Comparison of ENCODE assay signal across 10 cellular contexts in genomic region chr1:38138498-38139233, GRCh38.
A peak's percentile ranks its signal among the peaks of the same experiment; 100 is the strongest.
DNase-seq lines count a peak whose midpoint lies in the region; ATAC-seq and TF ChIP-seq lines count a peak whose summit lies in the region.
"Had no signal": no experiment of that assay in that cellular context is flagged by ENCODE, and none has a peak within 500 bp of the region (broad histone marks: within the 10 kb centered on the region; RNA-seq: fewer than 3 reads in every experiment).

No MANE protein-coding gene starts in this region.

- POLR2A ChIA-PET in Panc1 (lab: Charles Lee): no interaction called here
- POLR2A ChIA-PET in WTC11 (lab: Charles Lee): no interaction called here

- no peak overlapping the region for H3K27ac Mint-ChIP-seq in WTC11
- H3K27ac Mint-ChIP-seq: activated B cell treated with CpG ODN at 0.5 μM for 24 hours had no signal

- ATAC-seq in Panc1: peak; percentile 92
- ATAC-seq in WTC11: no peak
- no peak for ATAC-seq in HG02970 (IDR thresholded peaks at IDR 0.05; ENCODE audit: low FRiP score, unreplicated experiment)

- peaks cover 37% of the 10 kb centered on the region for H3K27me3 Mint-ChIP-seq in WTC11 (ENCODE audit: low read depth)

- intact Hi-C loops in Panc1 (cut with micrococcal nuclease; ENCODE audit: unreplicated experiment): no loop called here
- intact Hi-C loops in spleen (cut with DNase I; ENCODE audit: low total_unique reads): no loop called here

- H3K36me3 Mint-ChIP-seq in WTC11: peaks cover 1% of the 10 kb centered on the region; the same call in 1 of the 2 replicates

- H3K4me3 ChIP-seq in Panc1 (ENCODE audit: low read depth in 2 of 2, low read length in 2 of 2) (no peak overlapping the region), fibroblast of mammary gland (ENCODE audit: control insufficient read depth, low read depth, low read length) (no peak overlapping the region), spleen (no peak overlapping the region)

- H3K27me3 ChIP-seq in Panc1 (ENCODE audit: control insufficient read depth, insufficient read depth, low read length): peaks cover 2% of the 10 kb centered on the region; the same call in 1 of the 2 replicates
- peaks cover 0 to 96% (median 30%) of the 10 kb centered on the region in 7 donors for H3K27me3 ChIP-seq in spleen (replicated peaks in 1 of 7)

- TF ChIP-seq CTCF in C4-2B (conservative IDR thresholded peaks at IDR 0.05) (no peak), Panc1 (IDR thresholded peaks at IDR 0.05) (no peak), fibroblast of mammary gland (conservative IDR thresholded peaks at IDR 0.05; ENCODE audit: control insufficient read depth, insufficient read depth, low read depth, low read length) (peak; percentile 32), WTC11 (IDR thresholded peaks at IDR 0.05) (no peak), spleen (IDR thresholded peaks at IDR 0.05 in 8 of 11, conservative IDR thresholded peaks at IDR 0.05 in 3 of 11) (no peak)

- peak overlapping the region; percentile 35 for H3K27ac ChIP-seq in C4-2B
- peak overlapping the region; percentile 65; the same call in 1 of the 2 replicates for H3K27ac ChIP-seq in Panc1 (ENCODE audit: low read length)
- H3K27ac ChIP-seq in spleen: no peak overlapping the region
- H3K27ac ChIP-seq: neutrophil had no signal

- TF ChIP-seq POLR2A in spleen (IDR thresholded peaks at IDR 0.05): no peak

- H3K9me3 ChIP-seq in Panc1 (ENCODE audit: control insufficient read depth, insufficient read depth, low read depth, low read length) (no peaks in the 10 kb centered on the region), spleen (no peaks in the 10 kb centered on the region)
- H3K9me3 ChIP-seq: neutrophil had no signal

- WGBS in spleen, 5 donors: 55 to 59% (median 57%) methylated on average over 3 to 6 of the region's 6 CpGs

- H3K36me3 ChIP-seq in Panc1 (ENCODE audit: control insufficient read depth, insufficient read depth, low read length): no peaks in the 10 kb centered on the region
- H3K36me3 ChIP-seq in spleen: no peaks in the 10 kb centered on the region
- H3K36me3 ChIP-seq: neutrophil had no signal

- H3K4me1 ChIP-seq in Panc1 (ENCODE audit: control insufficient read depth, insufficient read depth, low read length): peaks cover 27% of the 10 kb centered on the region
- peaks cover 0 to 7% (median 0%) of the 10 kb centered on the region in 6 donors for H3K4me1 ChIP-seq in spleen

- in situ Hi-C loops in Panc1 (cut with HindIII; ENCODE audit: low pct_unique_long_range_greater_than_20kb, low sequenced_read_pairs): no loop called here

- no peak overlapping the region for H3K4me3 Mint-ChIP-seq in WTC11
- H3K4me3 Mint-ChIP-seq: activated B cell treated with CpG ODN at 0.5 μM for 24 hours had no signal

- DNase-seq in Panc1 (ENCODE audit: low read depth, low spot score): peak; percentile 77
- DNase-seq in fibroblast of mammary gland (ENCODE audit: low read depth): peak; percentile 95
- peak; percentile 61 for DNase-seq in occipital lobe (lab: John Stamatoyannopoulos, UW)
- DNase-seq in WTC11 (ENCODE audit: low spot score): no peak
- DNase-seq in NOMO-1 treated with DMSO at 0.1 percent for 48 hours (lab: John Stamatoyannopoulos, UW; ENCODE audit: unreplicated experiment): no peak
- DNase-seq in spleen: no peak
- DNase-seq: activated B cell treated with CpG ODN at 0.5 μM for 24 hours had no signal

- H3K9me3 Mint-ChIP-seq in WTC11: peaks cover 6% of the 10 kb centered on the region
- H3K9me3 Mint-ChIP-seq: activated B cell treated with CpG ODN at 0.5 μM for 24 hours had no signal

- BruUV-seq in Panc1 (replicated peaks; lab: Mats Ljungman, UMichigan): no TSS peak

- CTCF ChIA-PET in Panc1 (lab: Charles Lee) (interaction anchor here (1.2 kb wide), 1 partner anchor 9 kb away, joined by 7 read pairs; no protein-coding TSS in a partner anchor), WTC11 (lab: Charles Lee) (interaction anchor here (0.7 to 2.9 kb wide), 11 partner anchors 9 to 364 kb away, joined by 3 to 21 read pairs (median 3); no protein-coding TSS in a partner anchor)

- peaks cover 71% of the 10 kb centered on the region for H3K4me1 Mint-ChIP-seq in WTC11
- H3K4me1 Mint-ChIP-seq: activated B cell treated with CpG ODN at 0.5 μM for 24 hours had no signal

TF ChIP-seq in WTC11, 78 proteins besides CTCF, POLR2A, EP300 and RAD21:
- TF ChIP-seq ATF6 (CRISPR knock-in tag; IDR thresholded peaks at IDR 0.05) (no peak), TP53 (CRISPR knock-in tag; IDR thresholded peaks at IDR 0.05) (no peak), ESRRA (CRISPR knock-in tag; IDR thresholded peaks at IDR 0.05; ENCODE audit: borderline replicate concordance) (no peak), TEAD4 (CRISPR knock-in tag; IDR thresholded peaks at IDR 0.05) (no peak), E2F1 (CRISPR knock-in tag; IDR thresholded peaks at IDR 0.05) (no peak)

Comparison
In these comparisons a context has a peak if more than half of its experiments do, and no peak if none do; other contexts are left out.
1. H3K27ac ChIP-seq: peak in C4-2B (single experiment) and Panc1 (single experiment); none in spleen (0 of 8).
2. DNase-seq: peak in Panc1 (single experiment), fibroblast of mammary gland (single experiment) and occipital lobe (single experiment); none in WTC11 (single experiment), NOMO-1 treated with DMSO at 0.1 percent for 48 hours (single experiment) and spleen (single experiment).